Comparison of ENCODE assay signal across 24 cellular contexts in the genomic region with DNA sequence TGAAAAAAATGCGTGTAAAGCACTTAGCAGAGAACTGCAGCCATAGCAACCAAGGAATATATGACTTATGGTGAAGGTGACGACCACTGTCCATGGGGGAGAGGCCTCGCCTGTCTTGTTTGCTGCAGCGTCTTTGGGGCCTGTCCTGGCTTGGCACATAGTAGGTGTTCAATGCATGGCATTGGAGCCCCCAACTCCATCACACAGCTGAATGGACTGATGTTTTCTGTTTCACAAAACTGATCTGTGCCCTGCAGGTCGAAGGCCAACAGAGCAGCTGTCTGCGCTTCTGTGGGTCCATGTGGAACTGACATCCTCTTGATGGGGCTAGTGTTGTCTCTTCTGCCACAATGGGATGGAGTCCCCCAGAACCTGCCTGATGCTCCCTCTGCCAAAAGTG.
"Had no signal": no experiment of that assay in that cellular context is flagged by ENCODE, and none has a peak within 500 bp of the region (broad histone marks: within the 10 kb centered on the region; RNA-seq: fewer than 3 reads in every experiment).

No MANE protein-coding gene starts in this region.

- H3K27me3 ChIP-seq: pancreas, uterus had no signal

- H3K4me3 ChIP-seq: breast epithelium, gastroesophageal sphincter, hepatocyte, pancreas, prostate gland, thoracic aorta, uterus had no signal

- H3K27ac ChIP-seq: breast epithelium, gastroesophageal sphincter, hepatocyte, neutrophil, pancreas, prostate gland, thoracic aorta, uterus had no signal

- H3K4me1 ChIP-seq: breast epithelium, gastroesophageal sphincter, pancreas, prostate gland, uterus had no signal

- H3K27me3 Mint-ChIP-seq: activated B cell treated with CpG ODN at 0.5 μM for 24 hours had no signal

- H3K4me1 Mint-ChIP-seq: activated B cell treated with CpG ODN at 0.5 μM for 24 hours; activated T-helper 17 cell treated with anti-CD3 and anti-CD28 coated beads, Interleukin-2, amount 50 U/mL, for 72 hours; memory B cell; nephron progenitor cell; T-cell had no signal

- H3K36me3 ChIP-seq: breast epithelium, gastroesophageal sphincter, neutrophil, pancreas, prostate gland, thoracic aorta, uterus had no signal

- H3K9me3 ChIP-seq: prostate gland, thoracic aorta had no signal

- H2AFZ ChIP-seq: hepatocyte had no signal

- H3K79me2 ChIP-seq: hepatocyte had no signal

- DNase-seq: activated B cell treated with CpG ODN at 0.5 μM for 24 hours; activated CD4-positive, alpha-beta T cell treated with anti-CD3 and anti-CD28 coated beads for 4 hours; activated CD4-positive, alpha-beta T cell treated with anti-CD3 and anti-CD28 coated beads, Interleukin-2, amount 50 U/mL, for 4 hours; activated naive CD4-positive, alpha-beta T cell; activated T-cell treated with anti-CD3 and anti-CD28 coated beads, Interleukin-2, amount 50 U/mL, for 4 hours; central memory CD4-positive, alpha-beta T cell; effector memory CD4-positive, alpha-beta T cell; left colon; nephron progenitor cell; pancreas; retina; stimulated activated naive CD4-positive, alpha-beta T cell treated with Interleukin-2 at 50 U/mL for 16 hours; T-cell; trophoblast cell; uterus had no signal

- H3K4me3 Mint-ChIP-seq: activated B cell treated with CpG ODN at 0.5 μM for 24 hours; activated T-cell treated with anti-CD3 and anti-CD28 coated beads, Interleukin-2, amount 50 U/mL, for 4 hours; activated T-helper 17 cell treated with anti-CD3 and anti-CD28 coated beads, Interleukin-2, amount 50 U/mL, for 72 hours; memory B cell; nephron progenitor cell; T-cell had no signal

- H3K27ac Mint-ChIP-seq: activated B cell treated with CpG ODN at 0.5 μM for 24 hours; activated naive CD4-positive, alpha-beta T cell treated with anti-CD3 and anti-CD28 coated beads, Interleukin-2, amount 50 U/mL, for 72 hours; activated T-helper 17 cell treated with anti-CD3 and anti-CD28 coated beads, Interleukin-2, amount 50 U/mL, for 72 hours; memory B cell; nephron progenitor cell; T-cell had no signal

- ATAC-seq: activated naive CD4-positive, alpha-beta T cell treated with anti-CD3 and anti-CD28 coated beads, Interleukin-2, amount 50 U/mL, for 72 hours; activated T-cell treated with anti-CD3 and anti-CD28 coated beads, Interleukin-2, amount 50 U/mL, for 4 hours; activated T-helper 17 cell treated with anti-CD3 and anti-CD28 coated beads, Interleukin-2, amount 50 U/mL, for 72 hours; gastroesophageal sphincter; left colon; pancreas; T-cell had no signal

- H3K36me3 Mint-ChIP-seq: memory B cell, T-cell had no signal

- H3K4me2 ChIP-seq: hepatocyte had no signal
